In the genomic region with DNA sequence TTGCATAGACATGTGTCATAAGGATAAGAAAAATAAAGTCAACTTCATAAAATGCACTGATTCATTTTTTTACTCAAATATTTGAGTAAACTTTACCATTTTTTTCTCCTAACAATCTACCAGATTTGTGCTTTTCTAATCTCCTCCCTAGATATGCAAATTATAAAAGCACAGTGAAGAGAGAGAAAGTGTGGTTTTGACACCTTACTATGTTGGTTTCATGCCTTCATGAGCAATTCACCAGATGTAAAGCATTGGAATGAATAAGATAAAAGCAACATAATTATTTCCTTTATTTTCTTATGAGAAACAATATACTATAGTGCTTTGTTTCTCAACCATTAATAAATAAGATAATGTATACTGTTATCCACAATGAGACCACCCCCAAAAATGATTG, we compare ENCODE assay signal across 16 cellular contexts.
DNase-seq lines count a peak whose midpoint lies in the region; ATAC-seq and TF ChIP-seq lines count a peak whose summit lies in the region.
"Had no signal": no experiment of that assay in that cellular context is flagged by ENCODE, and none has a peak within 500 bp of the region (broad histone marks: within the 10 kb centered on the region; RNA-seq: fewer than 3 reads in every experiment).

No MANE protein-coding gene starts in this region.

- H4K20me1 ChIP-seq in MM.1S (ENCODE audit: insufficient read depth, low read length): no peaks in the 10 kb centered on the region

- H3K36me3 ChIP-seq in MM.1S (replicated peaks; ENCODE audit: insufficient read depth, low read length) (no peaks in the 10 kb centered on the region), WERI-Rb-1 (no peaks in the 10 kb centered on the region)
- H3K36me3 ChIP-seq: cardiac muscle cell, esophagus squamous epithelium had no signal

- H3K9me2 ChIP-seq in MM.1S (replicated peaks; ENCODE audit: insufficient read depth, low read length): no peaks in the 10 kb centered on the region

- peaks cover 4% of the 10 kb centered on the region for H3K4me1 ChIP-seq in MM.1S (ENCODE audit: low read length)
- H3K4me1 ChIP-seq: esophagus squamous epithelium had no signal

- TF ChIP-seq POLR2A in GM18505 (IDR thresholded peaks at IDR 0.05; ENCODE audit: borderline replicate concordance, extremely low read depth, insufficient read depth, insufficient read length): no peak

- TF ChIP-seq CTCF in MM.1S (IDR thresholded peaks at IDR 0.05; ENCODE audit: low read length) (no peak), glutamatergic neuron (IDR thresholded peaks at IDR 0.05; ENCODE audit: partially characterized antibody, unreplicated experiment) (no peak), WERI-Rb-1 (IDR thresholded peaks at IDR 0.05; ENCODE audit: low read depth, low read length) (no peak)

- peak overlapping the region; percentile 52 for H2AFZ ChIP-seq in MM.1S (ENCODE audit: low read length)

- no peak overlapping the region for H3K4me3 Mint-ChIP-seq in glutamatergic neuron (ENCODE audit: unreplicated experiment)
- H3K4me3 Mint-ChIP-seq: naive B cell, WTC11 had no signal

- DNase-seq in MM.1S: peak; percentile 73
- no peak for DNase-seq in glutamatergic neuron
- no peak for DNase-seq in WERI-Rb-1
- no peak for DNase-seq in activated naive CD4-positive, alpha-beta T cell (lab: John Stamatoyannopoulos, UW)
- no peak for DNase-seq in NCI-H510A treated with DMSO at 0.1 percent for 48 hours (lab: John Stamatoyannopoulos, UW)
- DNase-seq: esophagus squamous epithelium, GOT3, naive B cell, NCI-H2171 had no signal

- H3K9me3 ChIP-seq in MM.1S (replicated peaks; ENCODE audit: insufficient read depth, low read length) (no peaks in the 10 kb centered on the region), WERI-Rb-1 (ENCODE audit: severe bottlenecking) (no peaks in the 10 kb centered on the region)
- H3K9me3 ChIP-seq: esophagus squamous epithelium had no signal

- H3K27me3 ChIP-seq in MM.1S (replicated peaks; ENCODE audit: insufficient read depth, low read length) (no peaks in the 10 kb centered on the region), WERI-Rb-1 (ENCODE audit: insufficient read depth, low read depth, severe bottlenecking) (no peaks in the 10 kb centered on the region)
- H3K27me3 ChIP-seq: cardiac muscle cell, esophagus squamous epithelium had no signal

- peaks cover 2% of the 10 kb centered on the region for H3K9me3 Mint-ChIP-seq in glutamatergic neuron (ENCODE audit: unreplicated experiment)
- H3K9me3 Mint-ChIP-seq: WTC11 had no signal

- H3K79me2 ChIP-seq in MM.1S (ENCODE audit: low read length): no peaks in the 10 kb centered on the region

- no peaks in the 10 kb centered on the region for H3F3A ChIP-seq in MM.1S (ENCODE audit: insufficient read depth, low read length)

- ATAC-seq in GM18505 (IDR thresholded peaks at IDR 0.05; ENCODE audit: unreplicated experiment) (peak; percentile 97), GM21381 (IDR thresholded peaks at IDR 0.05; ENCODE audit: unreplicated experiment) (peak; percentile 99), HG03045 (IDR thresholded peaks at IDR 0.05; ENCODE audit: unreplicated experiment) (peak; percentile 83)
- ATAC-seq: K562, WTC11 had no signal

- peak overlapping the region; percentile 66; the same call in 1 of the 2 replicates for H3K4me2 ChIP-seq in MM.1S (ENCODE audit: low read depth, low read length)

- H3K4me1 Mint-ChIP-seq in glutamatergic neuron (ENCODE audit: low read depth, unreplicated experiment): no peaks in the 10 kb centered on the region
- H3K4me1 Mint-ChIP-seq: naive B cell had no signal

- no peak overlapping the region for H3K27ac Mint-ChIP-seq in glutamatergic neuron (ENCODE audit: unreplicated experiment)
- H3K27ac Mint-ChIP-seq: naive B cell, WTC11 had no signal

- no peaks in the 10 kb centered on the region for H3K36me3 Mint-ChIP-seq in glutamatergic neuron (ENCODE audit: unreplicated experiment)
- H3K36me3 Mint-ChIP-seq: naive B cell, WTC11 had no signal

- no peak overlapping the region for H3K27ac ChIP-seq in MM.1S (ENCODE audit: low read length)
- no peak overlapping the region for H3K27ac ChIP-seq in WERI-Rb-1
- H3K27ac ChIP-seq: cardiac muscle cell, esophagus squamous epithelium, RWPE1 had no signal

- H3K27me3 Mint-ChIP-seq in glutamatergic neuron (ENCODE audit: unreplicated experiment): no peaks in the 10 kb centered on the region
- H3K27me3 Mint-ChIP-seq: naive B cell had no signal

- H3K4me3 ChIP-seq in MM.1S (ENCODE audit: low read length) (peak overlapping the region; percentile 72), WERI-Rb-1 (ENCODE audit: low read depth, low read length) (no peak overlapping the region)
- H3K4me3 ChIP-seq: cardiac muscle cell, K562 had no signal

- H3K9ac ChIP-seq in MM.1S (ENCODE audit: low read length): peak overlapping the region; percentile 23; the same call in 1 of the 2 replicates
